ENCODE assay signal across 19 cellular contexts in the genomic region with DNA sequence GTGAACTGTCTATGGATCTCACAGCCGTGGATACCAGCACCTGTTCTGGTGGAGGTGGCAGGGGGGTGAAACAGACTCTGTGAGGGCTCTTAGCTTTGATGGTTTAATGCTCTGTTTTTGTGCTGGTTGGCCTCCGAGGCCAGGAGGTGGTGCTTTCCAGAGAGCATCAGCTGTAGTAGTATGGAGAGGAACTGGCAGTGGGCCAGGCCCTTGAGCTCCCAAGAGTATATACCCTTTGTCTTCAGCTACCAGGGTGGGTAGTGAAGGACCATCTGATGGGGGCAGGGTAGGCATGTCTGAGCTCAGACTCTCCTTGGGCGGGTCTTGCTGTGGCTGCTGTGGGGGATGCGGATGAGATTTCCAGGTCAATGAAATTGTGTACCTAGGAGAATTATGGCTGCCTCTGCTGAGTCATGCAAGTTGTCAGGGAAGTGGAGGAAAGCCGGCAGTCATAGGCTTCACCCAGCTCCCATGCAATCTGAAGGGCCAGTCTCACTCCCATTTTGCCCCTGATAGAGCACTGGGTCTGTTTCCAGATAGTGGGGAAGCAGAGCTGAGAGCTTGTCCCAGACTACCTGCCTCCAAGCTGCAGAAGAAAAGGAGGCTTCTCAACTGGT.
DNase-seq lines count a peak whose midpoint lies in the region; ATAC-seq and TF ChIP-seq lines count a peak whose summit lies in the region.
"Had no signal": no experiment of that assay in that cellular context is flagged by ENCODE, and none has a peak within 500 bp of the region (broad histone marks: within the 10 kb centered on the region; RNA-seq: fewer than 3 reads in every experiment).

No MANE protein-coding gene starts in this region.

- H3K27ac Mint-ChIP-seq in Calu3 (ENCODE audit: unreplicated experiment) = no peak overlapping the region
- H3K27ac Mint-ChIP-seq: activated naive CD4-positive, alpha-beta T cell treated with anti-CD3 and anti-CD28 coated beads, Interleukin-2, amount 10 ng/mL, durations not matched to agents 7 days and 5 days; stimulated activated naive CD8-positive, alpha-beta T cell treated with anti-CD3 and anti-CD28 coated beads, Interleukin-15, Interleukin-2, amounts not matched to agents 100 ng/mL and 50 ng/mL, for 24 hours had no signal

- TF ChIP-seq POLR2A in thyroid gland (IDR thresholded peaks at IDR 0.05) = no peak

- H3K9me3 Mint-ChIP-seq in Calu3 (ENCODE audit: low read depth, unreplicated experiment) = peaks cover 2% of the 10 kb centered on the region

- H3K4me3 Mint-ChIP-seq in Calu3 (ENCODE audit: low read depth, unreplicated experiment) = no peak overlapping the region
- H3K4me3 Mint-ChIP-seq: activated naive CD4-positive, alpha-beta T cell treated with anti-CD3 and anti-CD28 coated beads, Interleukin-2, amount 10 ng/mL, durations not matched to agents 7 days and 5 days; stimulated activated naive CD8-positive, alpha-beta T cell treated with anti-CD3 and anti-CD28 coated beads, Interleukin-15, Interleukin-2, amounts not matched to agents 100 ng/mL and 50 ng/mL, for 24 hours had no signal

- BruUV-seq in Calu3 (replicated peaks; lab: Mats Ljungman, UMichigan) = no TSS peak

- TF ChIP-seq CTCF in left ventricle myocardium inferior (IDR thresholded peaks at IDR 0.05; ENCODE audit: borderline replicate concordance) (no peak), thyroid gland (IDR thresholded peaks at IDR 0.05) (no peak), Calu3 (IDR thresholded peaks at IDR 0.05; ENCODE audit: unreplicated experiment) (no peak)

- H3K9me3 ChIP-seq in left ventricle myocardium inferior (replicated peaks) (peaks cover 24% of the 10 kb centered on the region), thyroid gland (no peaks in the 10 kb centered on the region)
- H3K9me3 ChIP-seq: mucosa of descending colon, neutrophil had no signal

- no peaks in the 10 kb centered on the region for H3K36me3 ChIP-seq in left ventricle myocardium inferior
- no peaks in the 10 kb centered on the region for H3K36me3 ChIP-seq in thyroid gland
- H3K36me3 ChIP-seq: neutrophil had no signal

- H3K36me3 Mint-ChIP-seq in Calu3 (ENCODE audit: insufficient read depth, unreplicated experiment) = no peaks in the 10 kb centered on the region

- intact Hi-C loops in Right ventricle myocardium inferior (cut with DNase I) (no loop called here), left ventricle myocardium inferior (cut with micrococcal nuclease) (no loop called here), thyroid gland (cut with DNase I) (no loop called here), Calu3 (cut with micrococcal nuclease; ENCODE audit: unreplicated experiment) (no loop called here)

- WGBS in thyroid gland, 2 donors = 44 to 49% methylated on average over 5 of the region's 5 CpGs

- no peaks in the 10 kb centered on the region for H3K4me1 ChIP-seq in left ventricle myocardium inferior
- no peaks in the 10 kb centered on the region for H3K4me1 ChIP-seq in thyroid gland

- H3K4me3 ChIP-seq in left ventricle myocardium inferior (no peak overlapping the region), thyroid gland (replicated peaks in 1 of 3) (no peak overlapping the region)
- H3K4me3 ChIP-seq: mucosa of descending colon had no signal

- no peaks in the 10 kb centered on the region for H3K4me1 Mint-ChIP-seq in Calu3 (ENCODE audit: low read depth, unreplicated experiment)

- CTCF ChIA-PET in Calu3 (lab: Charles Lee) = interaction anchor here (1.5 kb wide), 1 partner anchor 34 kb away, joined by 3 read pairs; no protein-coding TSS in a partner anchor

- H3K27me3 ChIP-seq in left ventricle myocardium inferior (ENCODE audit: low read depth) (no peaks in the 10 kb centered on the region), thyroid gland (no peaks in the 10 kb centered on the region)
- H3K27me3 ChIP-seq: neutrophil had no signal

- DNase-seq in Right ventricle myocardium inferior (ENCODE audit: missing footprints) = peak; percentile 69
- no peak for DNase-seq in left ventricle myocardium inferior
- DNase-seq in NCI-H2107 treated with DMSO at 0.1 percent for 48 hours (lab: John Stamatoyannopoulos, UW; ENCODE audit: unreplicated experiment) = peak; percentile 95
- peak; percentile 70 for DNase-seq in NCI-H774 (lab: John Stamatoyannopoulos, UW)
- peak; percentile 29 to 31 for DNase-seq in thyroid gland
- no peak for DNase-seq in Calu3
- no peak for DNase-seq in NCI-H526 (lab: John Stamatoyannopoulos, UW)
- DNase-seq: activated CD4-positive, alpha-beta T cell treated with anti-CD3 and anti-CD28 coated beads, Interleukin-2, amount 50 U/mL, for 1 hour; activated naive CD4-positive, alpha-beta T cell treated with anti-CD3 and anti-CD28 coated beads, Interleukin-2, amount 10 ng/mL, durations not matched to agents 7 days and 5 days; activated T-cell treated with anti-CD3 and anti-CD28 coated beads for 4 hours; GOT3; mucosa of descending colon; NCI-H526 treated with DMSO at 0.1 percent for 48 hours; SW 1271 had no signal

- ATAC-seq in Right ventricle myocardium inferior (no peak), GM21529 (IDR thresholded peaks at IDR 0.05; ENCODE audit: unreplicated experiment) (no peak)
- ATAC-seq: HepG2, mucosa of descending colon, Panc1 had no signal

- H3K27ac ChIP-seq in left ventricle myocardium inferior (replicated peaks) (no peak overlapping the region), thyroid gland (no peak overlapping the region)
- H3K27ac ChIP-seq: neutrophil had no signal

- H3K27me3 Mint-ChIP-seq in Calu3 (ENCODE audit: unreplicated experiment) = no peaks in the 10 kb centered on the region

Comparison
In these comparisons a context has a peak if more than half of its experiments do, and no peak if none do; other contexts are left out.
1. DNase-seq: peak in Right ventricle myocardium inferior (single experiment), NCI-H2107 treated with DMSO at 0.1 percent for 48 hours (single experiment), NCI-H774 (single experiment) and thyroid gland (2 of 2); none in left ventricle myocardium inferior (single experiment), Calu3 (single experiment) and NCI-H526 (0 of 2).